In genomic region chr17:59964455-59965328, GRCh38 we compare ENCODE assay signal across 1 cellular context.
TF ChIP-seq lines count a peak whose summit lies in the region.

A gene with protein sequence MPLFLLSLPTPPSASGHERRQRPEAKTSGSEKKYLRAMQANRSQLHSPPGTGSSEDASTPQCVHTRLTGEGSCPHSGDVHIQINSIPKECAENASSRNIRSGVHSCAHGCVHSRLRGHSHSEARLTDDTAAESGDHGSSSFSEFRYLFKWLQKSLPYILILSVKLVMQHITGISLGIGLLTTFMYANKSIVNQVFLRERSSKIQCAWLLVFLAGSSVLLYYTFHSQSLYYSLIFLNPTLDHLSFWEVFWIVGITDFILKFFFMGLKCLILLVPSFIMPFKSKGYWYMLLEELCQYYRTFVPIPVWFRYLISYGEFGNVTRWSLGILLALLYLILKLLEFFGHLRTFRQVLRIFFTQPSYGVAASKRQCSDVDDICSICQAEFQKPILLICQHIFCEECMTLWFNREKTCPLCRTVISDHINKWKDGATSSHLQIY (minus strand): TSS chr17:59964740. CDS start chr17:59964663, 77 bp downstream.

TF ChIP-seq in A549, 52 proteins besides CTCF, POLR2A, EP300 and RAD21 (continued from another document):
- TF ChIP-seq HMGXB4 (CRISPR knock-in tag; IDR thresholded peaks at IDR 0.05; ENCODE audit: borderline replicate concordance) (no peak), HOXB5 (CRISPR knock-in tag; IDR thresholded peaks at IDR 0.05) (no peak), NR3C1 (IDR thresholded peaks at IDR 0.05) (no peak), FOSB (CRISPR knock-in tag; IDR thresholded peaks at IDR 0.05) (no peak), KDM5A (IDR thresholded peaks at IDR 0.05) (no peak), SMC3 (IDR thresholded peaks at IDR 0.05) (no peak), ATOH8 (CRISPR knock-in tag; IDR thresholded peaks at IDR 0.05; ENCODE audit: low read depth) (no peak), FOSL2 (IDR thresholded peaks at IDR 0.05) (no peak), FOSL2 (CRISPR knock-in tag; IDR thresholded peaks at IDR 0.05) (no peak), SREBF2 (IDR thresholded peaks at IDR 0.05) (no peak), BHLHE40 (IDR thresholded peaks at IDR 0.05; ENCODE audit: low read depth, low read length) (no peak), CEBPB (IDR thresholded peaks at IDR 0.05) (no peak), RNF2 (IDR thresholded peaks at IDR 0.05; ENCODE audit: borderline replicate concordance, low read depth) (peak; percentile 81; the same call in 1 of the 2 replicates), TFCP2L1 (CRISPR knock-in tag; IDR thresholded peaks at IDR 0.05) (no peak), RCOR1 (IDR thresholded peaks at IDR 0.05; ENCODE audit: low read depth, low read length) (no peak), HOXA7 (CRISPR knock-in tag; IDR thresholded peaks at IDR 0.05) (no peak), KDM1A (IDR thresholded peaks at IDR 0.05; ENCODE audit: low read depth) (no peak), BCL3 (IDR thresholded peaks at IDR 0.05) (peak; percentile 65; the same call in 1 of the 3 replicates), TP53 (CRISPR knock-in tag; IDR thresholded peaks at IDR 0.05) (no peak)
- TF ChIP-seq, protein P1, sequence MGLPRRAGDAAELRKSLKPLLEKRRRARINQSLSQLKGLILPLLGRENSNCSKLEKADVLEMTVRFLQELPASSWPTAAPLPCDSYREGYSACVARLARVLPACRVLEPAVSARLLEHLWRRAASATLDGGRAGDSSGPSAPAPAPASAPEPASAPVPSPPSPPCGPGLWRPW (IDR thresholded peaks at IDR 0.05) = no peak
- TF ChIP-seq, protein P2, sequence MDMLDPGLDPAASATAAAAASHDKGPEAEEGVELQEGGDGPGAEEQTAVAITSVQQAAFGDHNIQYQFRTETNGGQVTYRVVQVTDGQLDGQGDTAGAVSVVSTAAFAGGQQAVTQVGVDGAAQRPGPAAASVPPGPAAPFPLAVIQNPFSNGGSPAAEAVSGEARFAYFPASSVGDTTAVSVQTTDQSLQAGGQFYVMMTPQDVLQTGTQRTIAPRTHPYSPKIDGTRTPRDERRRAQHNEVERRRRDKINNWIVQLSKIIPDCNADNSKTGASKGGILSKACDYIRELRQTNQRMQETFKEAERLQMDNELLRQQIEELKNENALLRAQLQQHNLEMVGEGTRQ (IDR thresholded peaks at IDR 0.05) = no peak
- TF ChIP-seq, protein P3, sequence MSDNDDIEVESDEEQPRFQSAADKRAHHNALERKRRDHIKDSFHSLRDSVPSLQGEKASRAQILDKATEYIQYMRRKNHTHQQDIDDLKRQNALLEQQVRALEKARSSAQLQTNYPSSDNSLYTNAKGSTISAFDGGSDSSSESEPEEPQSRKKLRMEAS (IDR thresholded peaks at IDR 0.05) = peak; percentile 69
- TF ChIP-seq, protein P4, sequence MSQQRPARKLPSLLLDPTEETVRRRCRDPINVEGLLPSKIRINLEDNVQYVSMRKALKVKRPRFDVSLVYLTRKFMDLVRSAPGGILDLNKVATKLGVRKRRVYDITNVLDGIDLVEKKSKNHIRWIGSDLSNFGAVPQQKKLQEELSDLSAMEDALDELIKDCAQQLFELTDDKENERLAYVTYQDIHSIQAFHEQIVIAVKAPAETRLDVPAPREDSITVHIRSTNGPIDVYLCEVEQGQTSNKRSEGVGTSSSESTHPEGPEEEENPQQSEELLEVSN (IDR thresholded peaks at IDR 0.05; ENCODE audit: borderline replicate concordance, low read depth) = 0 out of 2 replicates have a peak, but pooled peaks have one; percentile 18
TF ChIP-seq in A549: peak in this region for 8.
